In the genomic region with DNA sequence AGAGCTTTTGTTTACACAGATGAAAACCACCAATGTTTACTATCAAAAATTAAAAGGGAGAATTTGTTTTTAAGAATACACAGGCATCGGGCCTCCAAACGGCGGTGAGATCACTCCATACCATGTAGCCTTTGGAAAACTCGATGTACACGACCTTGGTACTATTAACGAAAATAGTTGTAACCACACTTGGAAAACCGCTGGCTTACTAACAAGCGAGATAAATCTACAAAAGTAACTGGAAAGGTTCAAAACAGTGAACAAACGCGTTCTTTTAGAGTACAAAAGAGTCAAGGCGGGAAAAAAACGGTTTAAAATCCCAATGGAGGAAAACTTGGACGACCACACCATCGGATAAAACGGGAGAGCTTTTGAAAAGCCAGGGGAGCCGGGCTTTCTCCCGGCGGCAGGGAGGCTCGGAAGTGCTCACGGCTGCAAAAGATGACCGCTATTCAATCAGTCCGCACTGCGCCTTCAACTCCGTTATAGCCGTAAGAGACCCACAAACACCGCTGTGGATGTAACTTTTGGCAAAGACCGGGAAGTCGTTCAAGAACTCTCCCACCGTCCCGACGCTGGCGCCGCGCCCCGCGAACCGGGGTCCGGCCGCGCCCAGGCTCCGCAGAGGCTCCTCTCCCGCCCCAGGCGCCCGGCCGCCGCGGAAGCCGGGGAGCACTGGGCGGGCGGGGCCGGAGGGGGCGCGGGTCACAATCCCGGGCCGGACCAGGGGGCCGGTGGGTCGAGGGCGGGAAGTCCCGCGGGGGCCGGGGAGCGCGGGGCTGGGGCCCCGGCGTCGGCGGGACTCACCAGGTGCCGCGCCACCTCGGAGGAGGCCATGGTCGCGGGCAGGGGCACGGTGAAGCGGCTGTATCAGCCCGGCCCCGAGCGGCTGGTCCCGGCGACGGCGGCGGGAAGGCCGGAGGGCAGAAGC, we compare ENCODE assay signal across 1 cellular context.
TF ChIP-seq lines count a peak whose summit lies in the region.

No MANE protein-coding gene starts in this region.

TF ChIP-seq in liver, 16 proteins besides CTCF, POLR2A, EP300 and RAD21 (continued from another document):
- TF ChIP-seq, protein P1, sequence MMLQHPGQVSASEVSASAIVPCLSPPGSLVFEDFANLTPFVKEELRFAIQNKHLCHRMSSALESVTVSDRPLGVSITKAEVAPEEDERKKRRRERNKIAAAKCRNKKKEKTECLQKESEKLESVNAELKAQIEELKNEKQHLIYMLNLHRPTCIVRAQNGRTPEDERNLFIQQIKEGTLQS (IDR thresholded peaks at IDR 0.05): no peak
- TF ChIP-seq NR2F2 (IDR thresholded peaks at IDR 0.05) (no peak), RXRA (IDR thresholded peaks at IDR 0.05) (no peak), HNF4A (conservative IDR thresholded peaks at IDR 0.05) (no peak), EGR1 (IDR thresholded peaks at IDR 0.05; ENCODE audit: low read depth in 2 of 2) (no peak), JUND (IDR thresholded peaks at IDR 0.05) (no peak), GABPA (IDR thresholded peaks at IDR 0.05 in 1 of 2, conservative IDR thresholded peaks at IDR 0.05 in 1 of 2) (no peak)
